ENCODE assay signal across 2 cellular contexts in genomic region chr22:19775496-19776325, GRCh38.
A peak's percentile ranks its signal among the peaks of the same experiment; 100 is the strongest.
TF ChIP-seq lines count a peak whose summit lies in the region.

No MANE protein-coding gene starts in this region.

TF ChIP-seq in HEK293, 187 proteins besides CTCF, POLR2A, EP300 and RAD21:
- no peak for TF ChIP-seq ZNF416 (tag by site-specific recombination; IDR thresholded peaks at IDR 0.05)
- no peak for TF ChIP-seq ZIC2 (tag by site-specific recombination; IDR thresholded peaks at IDR 0.05)
- TF ChIP-seq GLIS1 (tag by site-specific recombination; IDR thresholded peaks at IDR 0.05) = peak; percentile 16; the same call in 1 of the 2 replicates
- TF ChIP-seq OSR2 (tag by site-specific recombination; IDR thresholded peaks at IDR 0.05) = no peak

TF ChIP-seq in H1, 55 proteins besides CTCF, POLR2A, EP300 and RAD21:
- TF ChIP-seq SUZ12 (IDR thresholded peaks at IDR 0.05; ENCODE audit: low read length) (no peak), SRF (IDR thresholded peaks at IDR 0.05; ENCODE audit: low read depth, low read length) (no peak), CBX5 (IDR thresholded peaks at IDR 0.05; ENCODE audit: low read depth, low read length) (no peak), USF2 (IDR thresholded peaks at IDR 0.05; ENCODE audit: low read length) (no peak), CEBPB (IDR thresholded peaks at IDR 0.05; ENCODE audit: low read depth, low read length) (no peak), CHD2 (IDR thresholded peaks at IDR 0.05; ENCODE audit: low read length) (no peak), SP4 (IDR thresholded peaks at IDR 0.05; ENCODE audit: low read length) (no peak)
TF ChIP-seq in H1: peak in this region for 0.
